ENCODE assay signal across 11 cellular contexts in the genomic region with DNA sequence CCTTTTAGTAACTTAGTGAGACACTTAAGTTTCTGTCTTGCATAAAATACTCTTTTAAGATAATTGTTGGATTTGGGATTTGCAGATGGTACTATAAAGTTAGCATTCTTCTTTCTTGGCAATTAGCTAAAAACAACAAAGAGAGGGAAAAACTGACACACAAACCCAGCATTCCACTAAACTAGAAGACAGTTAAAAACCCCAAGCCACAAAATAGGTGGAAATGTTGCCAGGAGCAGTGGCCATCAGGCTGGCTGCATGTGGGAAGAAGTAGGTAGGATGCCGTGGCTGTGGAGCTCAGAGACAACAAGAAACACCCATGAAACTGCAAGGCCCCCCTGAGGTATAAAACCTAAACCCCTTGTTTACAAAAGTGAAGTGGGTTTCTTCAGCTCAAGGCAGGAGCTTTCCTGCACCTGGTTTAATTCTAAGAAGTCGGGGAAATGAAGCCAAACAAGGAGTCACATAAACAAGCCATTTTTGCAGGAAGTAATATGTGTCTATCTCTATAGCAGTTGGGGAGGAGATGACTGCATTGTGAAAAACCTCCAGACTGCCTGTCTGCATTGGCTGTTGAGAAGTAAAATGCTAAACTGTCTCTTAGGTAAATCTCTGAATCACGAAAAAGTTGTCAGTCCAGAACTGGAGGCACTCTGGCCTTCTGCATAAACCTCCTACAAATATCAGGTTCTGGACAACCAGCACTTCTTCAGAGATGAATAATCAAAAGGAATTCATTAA. TPM values are rescaled to one million over a fixed set of nuclear protein-coding genes. Genes with fewer than 3 reads are reported as not detected.
DNase-seq lines count a peak whose midpoint lies in the region; ATAC-seq lines count a peak whose summit lies in the region.
"Had no signal": no experiment of that assay in that cellular context is flagged by ENCODE, and none has a peak within 500 bp of the region (broad histone marks: within the 10 kb centered on the region; RNA-seq: fewer than 3 reads in every experiment).

No MANE protein-coding gene starts in this region.

- 83 to 100% methylated on average over 1 of the region's 3 CpGs for WGBS in mesodermal cell (ENCODE audit: insufficient coverage in 2 of 2), 2 experiments

- H3K4me1 ChIP-seq in mesodermal cell (ENCODE audit: control insufficient read depth, insufficient read depth, low read length, poor library complexity, severe bottlenecking): peaks cover 9% of the 10 kb centered on the region

- DNase-seq in Caki2 (ENCODE audit: low read depth): peak; percentile 68
- DNase-seq in LHCN-M2 (ENCODE audit: low read depth): peak; percentile 62
- DNase-seq in astrocyte of the hippocampus (ENCODE audit: low read depth, low spot score): peak; percentile 69
- no peak for DNase-seq in SW480 (ENCODE audit: low spot score)
- no peak for DNase-seq in GF-D8 (lab: John Stamatoyannopoulos, UW)
- DNase-seq in RPMI8226: no peak
- DNase-seq: activated B cell treated with CpG ODN at 0.5 μM for 24 hours, caudate nucleus, NCI-H1436 had no signal

- no peaks in the 10 kb centered on the region for H3K9me3 ChIP-seq in mesodermal cell (ENCODE audit: control insufficient read depth, low read length)

- no peak for ATAC-seq in HG02623 (IDR thresholded peaks at IDR 0.05; ENCODE audit: unreplicated experiment)

- H3K36me3 ChIP-seq in mesodermal cell (ENCODE audit: control insufficient read depth, insufficient read depth, low read length): peaks cover 44% of the 10 kb centered on the region

- H3K4me3 ChIP-seq in mesodermal cell (ENCODE audit: extremely low read depth, insufficient read depth, low read length, poor library complexity, severe bottlenecking): no peak overlapping the region

- in situ Hi-C loops in Caki2 (cut with HindIII; ENCODE audit: low pct_unique_long_range_greater_than_20kb, low sequenced_read_pairs): no loop called here

- peak overlapping the region; percentile 17 for H3K27ac ChIP-seq in mesodermal cell (ENCODE audit: low read depth, low read length, severe bottlenecking)

RNA-seq across cellular contexts. Expression of a gene that starts 9.5 kb away (rescaled TPM):
- 40.7 and 55.4 TPM in 2 replicates for total RNA-seq in Caki2 (2014; rRNA removed; shearing (Covaris generic); ENCODE audit: low replicate concordance)
- 34.0 and 40.9 TPM in 2 replicates for total RNA-seq in LHCN-M2 (2014; rRNA removed)
- polyA plus RNA-seq in LHCN-M2 (2012): 47.9 TPM
- 55.3 TPM for polyA plus RNA-seq in mesodermal cell (2013, experiment 1 of 2)
- 61.4 TPM for polyA plus RNA-seq in mesodermal cell (2013, experiment 2 of 2)

Comparison
In these comparisons a context has a peak if more than half of its experiments do, and no peak if none do; other contexts are left out.
1. DNase-seq: peak in Caki2 (single experiment), LHCN-M2 (single experiment) and astrocyte of the hippocampus (single experiment); none in SW480 (single experiment), GF-D8 (single experiment) and RPMI8226 (single experiment).